ENCODE assay signal across 1 cellular context in the genomic region with DNA sequence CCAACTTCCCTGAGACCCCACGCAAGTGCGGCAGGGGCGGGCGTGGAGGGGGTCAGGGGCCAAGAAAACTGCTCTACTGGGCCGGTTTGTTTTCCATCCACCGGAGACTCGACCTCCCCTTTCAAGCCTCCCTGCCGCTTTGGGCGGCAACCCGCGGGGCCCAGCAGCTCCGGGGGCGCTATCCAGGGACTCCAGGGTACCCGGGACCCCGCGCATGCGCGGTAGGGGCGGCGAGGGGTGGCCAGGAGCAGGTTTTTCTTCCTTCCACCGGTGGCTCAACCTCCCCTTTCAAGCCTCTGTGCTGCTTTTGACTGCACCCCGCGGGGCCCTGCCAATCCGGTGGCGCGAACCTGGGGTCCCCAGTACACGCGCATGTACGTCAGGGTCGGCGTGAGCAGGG.
TF ChIP-seq lines count a peak whose summit lies in the region.

No MANE protein-coding gene starts in this region.

TF ChIP-seq in SK-N-SH treated with all-trans-retinoic acid at 6 μM for 48 hours, 23 proteins besides CTCF, POLR2A, EP300 and RAD21:
- no peak for TF ChIP-seq PATZ1 (CRISPR knock-in tag; IDR thresholded peaks at IDR 0.05; ENCODE audit: borderline replicate concordance)
- no peak for TF ChIP-seq ESRRG (CRISPR knock-in tag; IDR thresholded peaks at IDR 0.05)
- no peak for TF ChIP-seq PPARA (CRISPR knock-in tag; IDR thresholded peaks at IDR 0.05; ENCODE audit: borderline replicate concordance)
- TF ChIP-seq TCF4 (CRISPR knock-in tag; IDR thresholded peaks at IDR 0.05; ENCODE audit: borderline replicate concordance) = no peak
- TF ChIP-seq OSR1 (CRISPR knock-in tag; IDR thresholded peaks at IDR 0.05) = no peak
- TF ChIP-seq ZC3H10 (CRISPR knock-in tag; IDR thresholded peaks at IDR 0.05) = no peak
- TF ChIP-seq ZNF565 (CRISPR knock-in tag; conservative IDR thresholded peaks at IDR 0.05; ENCODE audit: low read depth) = no peak
- TF ChIP-seq ZNF70 (CRISPR knock-in tag; IDR thresholded peaks at IDR 0.05) = no peak
- no peak for TF ChIP-seq POU6F1 (CRISPR knock-in tag; IDR thresholded peaks at IDR 0.05; ENCODE audit: borderline replicate concordance, low read depth)
- no peak for TF ChIP-seq ZFP30 (CRISPR knock-in tag; IDR thresholded peaks at IDR 0.05)
- TF ChIP-seq ISL1 (CRISPR knock-in tag; IDR thresholded peaks at IDR 0.05) = no peak
- TF ChIP-seq CSDC2 (CRISPR knock-in tag; IDR thresholded peaks at IDR 0.05) = no peak
- TF ChIP-seq CSRNP3 (CRISPR knock-in tag; IDR thresholded peaks at IDR 0.05) = no peak
- TF ChIP-seq, protein P1, sequence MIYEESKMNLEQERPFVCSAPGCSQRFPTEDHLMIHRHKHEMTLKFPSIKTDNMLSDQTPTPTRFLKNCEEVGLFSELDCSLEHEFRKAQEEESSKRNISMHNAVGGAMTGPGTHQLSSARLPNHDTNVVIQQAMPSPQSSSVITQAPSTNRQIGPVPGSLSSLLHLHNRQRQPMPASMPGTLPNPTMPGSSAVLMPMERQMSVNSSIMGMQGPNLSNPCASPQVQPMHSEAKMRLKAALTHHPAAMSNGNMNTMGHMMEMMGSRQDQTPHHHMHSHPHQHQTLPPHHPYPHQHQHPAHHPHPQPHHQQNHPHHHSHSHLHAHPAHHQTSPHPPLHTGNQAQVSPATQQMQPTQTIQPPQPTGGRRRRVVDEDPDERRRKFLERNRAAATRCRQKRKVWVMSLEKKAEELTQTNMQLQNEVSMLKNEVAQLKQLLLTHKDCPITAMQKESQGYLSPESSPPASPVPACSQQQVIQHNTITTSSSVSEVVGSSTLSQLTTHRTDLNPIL (CRISPR knock-in tag; IDR thresholded peaks at IDR 0.05; ENCODE audit: low read depth) = no peak
- TF ChIP-seq RARB (CRISPR knock-in tag; IDR thresholded peaks at IDR 0.05) = no peak
- TF ChIP-seq GLIS3 (CRISPR knock-in tag; IDR thresholded peaks at IDR 0.05) = no peak
- TF ChIP-seq ZNF8 (CRISPR knock-in tag; IDR thresholded peaks at IDR 0.05) = no peak
- no peak for TF ChIP-seq TOX (CRISPR knock-in tag; IDR thresholded peaks at IDR 0.05; ENCODE audit: borderline replicate concordance)
